ENCODE assay signal across 8 cellular contexts in genomic region chr7:101815826-101816488, GRCh38. TPM values are rescaled to one million over a fixed set of nuclear protein-coding genes. Genes with fewer than 3 reads are reported as not detected.
DNase-seq lines count a peak whose midpoint lies in the region; ATAC-seq and TF ChIP-seq lines count a peak whose summit lies in the region.

No MANE protein-coding gene starts in this region.

- no peak overlapping the region for H2AFZ ChIP-seq in SU-DHL-6 (ENCODE audit: low read depth, low read length, severe bottlenecking)

- H3K9me3 ChIP-seq in SU-DHL-6 (ENCODE audit: insufficient read depth, low read length) (no peaks in the 10 kb centered on the region), right atrium auricular region (no peaks in the 10 kb centered on the region), aorta (ENCODE audit: control insufficient read depth, low read length) (no peaks in the 10 kb centered on the region)

- peak overlapping the region; percentile 53; the same call in 1 of the 2 replicates for H3K9ac ChIP-seq in SU-DHL-6 (ENCODE audit: low read length)

- H3K27ac ChIP-seq in SU-DHL-6 (ENCODE audit: low read depth, low read length) (peak overlapping the region; percentile 64), right atrium auricular region (peak overlapping the region; percentile 80 to 86), aorta (ENCODE audit: low read depth in 1 of 2, low read length in 2 of 2) (peak overlapping the region; percentile 61 to 97)

- DNase-seq in G401 (ENCODE audit: low spot score) = peak; percentile 77
- DNase-seq in HCEC 1CT = peak; percentile 84
- DNase-seq in MV-4-11 (lab: John Stamatoyannopoulos, UW) = peak; percentile 61
- DNase-seq in amniotic epithelial cell (ENCODE audit: low read depth) = peak; percentile 75
- DNase-seq in right atrium auricular region (ENCODE audit: low spot score) = peak; percentile 68
- peak; percentile 40 for DNase-seq in pulmonary artery endothelial cell (ENCODE audit: low read depth, low spot score)
- DNase-seq in aorta = peak; percentile 81 to 89

- in situ Hi-C loops in G401 (cut with HindIII; ENCODE audit: low sequenced_read_pairs) = no loop called here

- H3K4me1 ChIP-seq in right atrium auricular region (peaks cover 0 to 44% of the 10 kb centered on the region in 2 donors), aorta (ENCODE audit: control insufficient read depth in 1 of 2, insufficient read depth in 2 of 2, low read length in 2 of 2) (no peaks in the 10 kb centered on the region)

- no peaks in the 10 kb centered on the region for H4K20me1 ChIP-seq in SU-DHL-6 (ENCODE audit: low read depth, low read length)

- H3K36me3 ChIP-seq in SU-DHL-6 (ENCODE audit: low read length) (peaks cover 8% of the 10 kb centered on the region), right atrium auricular region (no peaks in the 10 kb centered on the region), aorta (ENCODE audit: control insufficient read depth in 1 of 2, insufficient read depth in 2 of 2, low read length in 1 of 2) (no peaks in the 10 kb centered on the region)

- TF ChIP-seq CTCF in SU-DHL-6 (IDR thresholded peaks at IDR 0.05; ENCODE audit: insufficient read depth, low read length, poor library complexity, severe bottlenecking) (no peak), right atrium auricular region (IDR thresholded peaks at IDR 0.05) (no peak)

- ATAC-seq in aorta (ENCODE audit: low FRiP score) = peak; percentile 75

- H3K79me2 ChIP-seq in SU-DHL-6 (ENCODE audit: insufficient read depth, low read length) = peaks cover 42% of the 10 kb centered on the region

- intact Hi-C loops in aorta (cut with DNase I) = loop anchor here (5.0 to 10.0 kb wide), 7 partner anchors 41 to 421 kb away; no protein-coding TSS in a partner anchor

- H3K27me3 ChIP-seq in SU-DHL-6 (ENCODE audit: low read length) (no peaks in the 10 kb centered on the region), right atrium auricular region (no peaks in the 10 kb centered on the region), aorta (ENCODE audit: control insufficient read depth in 1 of 2, insufficient read depth in 2 of 2, low read length in 1 of 2) (no peaks in the 10 kb centered on the region)

- H3K9me2 ChIP-seq in SU-DHL-6 (replicated peaks; ENCODE audit: insufficient read depth, low read length) = no peaks in the 10 kb centered on the region

- peaks cover 67% of the 10 kb centered on the region for H3F3A ChIP-seq in SU-DHL-6 (ENCODE audit: insufficient read depth)

- no peak overlapping the region for H3K4me2 ChIP-seq in SU-DHL-6 (ENCODE audit: low read depth, low read length, poor library complexity, severe bottlenecking)

- H3K4me3 ChIP-seq in SU-DHL-6 (ENCODE audit: insufficient read depth, low read length, poor library complexity, severe bottlenecking) (peak overlapping the region; percentile 57), right atrium auricular region (peak overlapping the region; percentile 60 to 92), aorta (ENCODE audit: low read length in 2 of 2) (peak overlapping the region; percentile 94 to 100)

- WGBS in aorta, 2 donors = 0 to 1% methylated on average over 27 to 88 of the region's 88 CpGs

RNA-seq across cellular contexts. Expression of gene CUX1, which starts 1.5 kb away (rescaled TPM):
- 18.0 and 23.2 TPM in 2 replicates for total RNA-seq in G401 (2014; rRNA removed; shearing (Covaris generic))
- total RNA-seq in right atrium auricular region (10 to 100 TPM; 71.1 to 94.4 TPM), pulmonary artery endothelial cell (20.4 and 20.8 TPM in 2 replicates), aorta (100 to 1,000 TPM; 136 to 159 TPM)
- 10 to 100 TPM; 51.6 to 52.6 TPM for polyA plus RNA-seq in aorta

Comparison
In these comparisons a context has a peak if more than half of its experiments do, and no peak if none do; other contexts are left out.
1. Peak in every context shown above with its lines: DNase-seq, ATAC-seq, H3K4me3 ChIP-seq and H3K27ac ChIP-seq.